ENCODE assay signal across 20 cellular contexts in genomic region chr10:118674226-118674919, GRCh38.
"Had no signal": no experiment of that assay in that cellular context is flagged by ENCODE, and none has a peak within 500 bp of the region (broad histone marks: within the 10 kb centered on the region; RNA-seq: fewer than 3 reads in every experiment).

No MANE protein-coding gene starts in this region.

- ATAC-seq: gastroesophageal sphincter; heart left ventricle; left lung; mucosa of descending colon; pancreas; stimulated activated naive B cell treated with anti-CD40 and anti-IgM and Interleukin-4, amounts not matched to agents 10 μg/mL and 1 μg/mL and 100 μg/mL, for 72 hours had no signal

- H3K4me1 ChIP-seq: right lobe of liver had no signal

- H3K27ac Mint-ChIP-seq: activated CD4-positive, alpha-beta memory T cell treated with anti-CD3 and anti-CD28 coated beads, Interleukin-2, amount 10 ng/mL, durations not matched to agents 7 days and 5 days; stimulated activated naive B cell treated with anti-CD40 and anti-IgM and Interleukin-4, amounts not matched to agents 10 μg/mL and 1 μg/mL and 100 μg/mL, for 72 hours; T-helper 2 cell treated with Interferon-gamma antibody and Interleukin-4, amounts not matched to agents 5 μg/mL and 100 μg/mL, for 36 hours had no signal

- H3K27me3 ChIP-seq: brain microvascular endothelial cell, gastroesophageal sphincter, heart left ventricle, left lung, pancreas, right lobe of liver, thyroid gland had no signal

- H3K36me3 ChIP-seq: thyroid gland had no signal

- H3K27me3 Mint-ChIP-seq: activated CD4-positive, alpha-beta memory T cell treated with anti-CD3 and anti-CD28 coated beads, Interleukin-2, amount 10 ng/mL, durations not matched to agents 7 days and 5 days; naive B cell; stimulated activated naive B cell treated with anti-CD40 and anti-IgM and Interleukin-4, amounts not matched to agents 10 μg/mL and 1 μg/mL and 100 μg/mL, for 72 hours had no signal

- DNase-seq: activated CD4-positive, alpha-beta memory T cell treated with anti-CD3 and anti-CD28 coated beads, Interleukin-2, amount 10 ng/mL, durations not matched to agents 7 days and 5 days; activated CD4-positive, alpha-beta T cell treated with anti-CD3 and anti-CD28 coated beads for 4 hours; activated gamma-delta T cell treated with Interleukin-2 at 50 U/mL for 16 hours; aorta; brain microvascular endothelial cell; erythroblast; heart left ventricle; left lung; mucosa of descending colon; naive B cell; pancreas; right lobe of liver; stimulated activated CD4-positive, alpha-beta T cell treated with anti-CD3 and anti-CD28 coated beads, Interleukin-4, amount 100 ng/mL, for 1 hour; stimulated activated naive B cell treated with anti-CD40 and anti-IgM and Interleukin-4, amounts not matched to agents 10 μg/mL and 1 μg/mL and 100 μg/mL, for 72 hours; thyroid gland had no signal

- H3K9me3 ChIP-seq: gastroesophageal sphincter, heart left ventricle, left lung, mucosa of descending colon, pancreas, right lobe of liver, thyroid gland had no signal

- H3K9me3 Mint-ChIP-seq: activated CD4-positive, alpha-beta memory T cell treated with anti-CD3 and anti-CD28 coated beads, Interleukin-2, amount 10 ng/mL, durations not matched to agents 7 days and 5 days; naive B cell; stimulated activated naive B cell treated with anti-CD40 and anti-IgM and Interleukin-4, amounts not matched to agents 10 μg/mL and 1 μg/mL and 100 μg/mL, for 72 hours; T-helper 2 cell treated with Interferon-gamma antibody and Interleukin-4, amounts not matched to agents 5 μg/mL and 100 μg/mL, for 36 hours had no signal

- H3K36me3 Mint-ChIP-seq: naive B cell had no signal

- H3K4me3 Mint-ChIP-seq: activated CD4-positive, alpha-beta memory T cell treated with anti-CD3 and anti-CD28 coated beads, Interleukin-2, amount 10 ng/mL, durations not matched to agents 7 days and 5 days; naive B cell; stimulated activated naive B cell treated with anti-CD40 and anti-IgM and Interleukin-4, amounts not matched to agents 10 μg/mL and 1 μg/mL and 100 μg/mL, for 72 hours; T-helper 2 cell treated with Interferon-gamma antibody and Interleukin-4, amounts not matched to agents 5 μg/mL and 100 μg/mL, for 36 hours had no signal

- H3K27ac ChIP-seq: brain microvascular endothelial cell, coronary artery, gastroesophageal sphincter, heart left ventricle, left lung, pancreas, right lobe of liver, SK-N-MC, thyroid gland had no signal

- H3K4me3 ChIP-seq: coronary artery, gastroesophageal sphincter, heart left ventricle, left lung, mucosa of descending colon, pancreas, right lobe of liver, SK-N-MC, smooth muscle cell, thyroid gland had no signal
